ENCODE assay signal across 15 cellular contexts in genomic region chrX:22800806-22801205, GRCh38.
DNase-seq lines count a peak whose midpoint lies in the region; ATAC-seq and TF ChIP-seq lines count a peak whose summit lies in the region.
"Had no signal": no experiment of that assay in that cellular context is flagged by ENCODE, and none has a peak within 500 bp of the region (broad histone marks: within the 10 kb centered on the region; RNA-seq: fewer than 3 reads in every experiment).

No MANE protein-coding gene starts in this region.

- DNase-seq in HK-2 (ENCODE audit: unreplicated experiment) (peak; percentile 6), SK-N-SH (no peak), foreskin fibroblast (peak; percentile 7 to 26), left cardiac atrium (no peak), BE2C (no peak)
- DNase-seq: activated naive CD8-positive, alpha-beta T cell treated with anti-CD3 and anti-CD28 coated beads, Interleukin-2, amount 10 ng/mL, durations not matched to agents 7 days and 5 days; Caco-2; lower lobe of right lung; NCI-H2171 treated with DMSO at 0.1 percent for 48 hours; stimulated activated naive CD8-positive, alpha-beta T cell treated with anti-CD3 and anti-CD28 coated beads, Interleukin-15, amount 100 ng/mL, for 72 hours; T-cell had no signal

- H3K9ac ChIP-seq in SK-N-SH, result no peak overlapping the region

- H3K27ac ChIP-seq in ACC112 (ENCODE audit: low read depth, low read length), result peak overlapping the region; percentile 89
- peak overlapping the region in 1 of 2 experiments; percentile 45; a peak in 1 of 4 replicates for H3K27ac ChIP-seq in SK-N-SH (ENCODE audit: low read depth in 2 of 2, low read length in 1 of 2)
- H3K27ac ChIP-seq: A549, lower lobe of right lung had no signal

- H2AFZ ChIP-seq in ACC112 (ENCODE audit: low read length, unreplicated experiment) (peak overlapping the region; percentile 56), SK-N-SH (ENCODE audit: low read depth) (peak overlapping the region; percentile 10; the same call in 1 of the 2 replicates)

- H3K27me3 ChIP-seq in ACC112 (ENCODE audit: insufficient read depth, low read length) (no peaks in the 10 kb centered on the region), SK-N-SH (ENCODE audit: insufficient read depth) (no peaks in the 10 kb centered on the region), BE2C (no peaks in the 10 kb centered on the region)

- no peak for TF ChIP-seq CTCF in SK-N-SH (IDR thresholded peaks at IDR 0.05)
- no peak for TF ChIP-seq CTCF in foreskin fibroblast (IDR thresholded peaks at IDR 0.05; ENCODE audit: low read depth, low read length)
- TF ChIP-seq CTCF in BE2C (IDR thresholded peaks at IDR 0.05; ENCODE audit: low read depth, low read length), result no peak

- POLR2A ChIA-PET in SK-N-SH (lab: Yijun Ruan, JAX), result no interaction called here

- H3K4me1 ChIP-seq in ACC112 (ENCODE audit: control insufficient read depth, insufficient read depth, low read length, unreplicated experiment) (peaks cover 20% of the 10 kb centered on the region), SK-N-SH (ENCODE audit: control insufficient read depth in 1 of 2, insufficient read depth in 2 of 2, low read depth in 1 of 2, low read length in 1 of 2) (no peaks in the 10 kb centered on the region), BE2C (no peaks in the 10 kb centered on the region)
- H3K4me1 ChIP-seq: A549, Caco-2, lower lobe of right lung had no signal

- no peaks in the 10 kb centered on the region for H4K20me1 ChIP-seq in SK-N-SH (ENCODE audit: insufficient read depth)

- H3K79me2 ChIP-seq in ACC112 (ENCODE audit: control insufficient read depth, insufficient read depth, low read length, unreplicated experiment) (no peaks in the 10 kb centered on the region), SK-N-SH (ENCODE audit: insufficient read depth) (no peaks in the 10 kb centered on the region)

- no peaks in the 10 kb centered on the region for H3K9me3 ChIP-seq in SK-N-SH
- H3K9me3 ChIP-seq in BE2C, result no peaks in the 10 kb centered on the region
- H3K9me3 ChIP-seq: A549, Caco-2, lower lobe of right lung had no signal

- H3K9me2 ChIP-seq in SK-N-SH, result no peaks in the 10 kb centered on the region

- peaks cover 13% of the 10 kb centered on the region for H3F3A ChIP-seq in SK-N-SH (replicated peaks; ENCODE audit: insufficient read depth)

- WGBS in SK-N-SH (ENCODE audit: low lambda C conversion rate), result 0% methylated on average over 1 of the region's 1 CpG

- intact Hi-C loops in left cardiac atrium (cut with DNase I), result no loop called here

- peak overlapping the region; percentile 25; the same call in 1 of the 2 replicates for H3K4me2 ChIP-seq in SK-N-SH

- ATAC-seq in left cardiac atrium (no peak), GM21825 (IDR thresholded peaks at IDR 0.05; ENCODE audit: unreplicated experiment) (no peak), HG03025 (IDR thresholded peaks at IDR 0.05; ENCODE audit: low FRiP score, unreplicated experiment) (no peak)
- ATAC-seq: A549; lower lobe of right lung; stimulated activated naive CD8-positive, alpha-beta T cell treated with anti-CD3 and anti-CD28 coated beads, Interleukin-15, amount 100 ng/mL, for 72 hours; T-cell had no signal

- no peak for TF ChIP-seq EP300 in SK-N-SH (IDR thresholded peaks at IDR 0.05; ENCODE audit: borderline replicate concordance in 1 of 2, low read depth in 1 of 2, low read length in 1 of 2)

- H3K4me3 ChIP-seq in ACC112 (ENCODE audit: low read depth, low read length), result peak overlapping the region; percentile 65
- no peak overlapping the region for H3K4me3 ChIP-seq in SK-N-SH (ENCODE audit: low read depth in 2 of 2, low read length in 1 of 2)
- H3K4me3 ChIP-seq in foreskin fibroblast (ENCODE audit: low read depth in 1 of 2, low read length in 2 of 2), result no peak overlapping the region
- no peak overlapping the region for H3K4me3 ChIP-seq in BE2C (ENCODE audit: low read depth, low read length)
- H3K4me3 ChIP-seq: A549, lower lobe of right lung had no signal

- TF ChIP-seq RAD21 in SK-N-SH (IDR thresholded peaks at IDR 0.05; ENCODE audit: low read length), result no peak

- CTCF ChIA-PET in SK-N-SH (lab: Yijun Ruan, JAX), result no interaction called here

- H3K36me3 ChIP-seq in ACC112 (ENCODE audit: insufficient read depth, low read length) (no peaks in the 10 kb centered on the region), SK-N-SH (replicated peaks in 1 of 2; ENCODE audit: control insufficient read depth in 1 of 2, insufficient read depth in 2 of 2, low read length in 1 of 2) (peaks cover 0 to 5% of the 10 kb centered on the region in 2 experiments), BE2C (no peaks in the 10 kb centered on the region)
- H3K36me3 ChIP-seq: lower lobe of right lung had no signal

TF ChIP-seq in SK-N-SH, 30 proteins besides CTCF, POLR2A, EP300 and RAD21:
- no peak for TF ChIP-seq CHD2 (IDR thresholded peaks at IDR 0.05; ENCODE audit: low read length, partially characterized antibody)
- no peak for TF ChIP-seq NFIC (IDR thresholded peaks at IDR 0.05; ENCODE audit: borderline replicate concordance)
- no peak for TF ChIP-seq PBX3 (IDR thresholded peaks at IDR 0.05)
- no peak for TF ChIP-seq RCOR1 (IDR thresholded peaks at IDR 0.05; ENCODE audit: low read length)

Comparison
In these comparisons a context has a peak if more than half of its experiments do, and no peak if none do; other contexts are left out.
1. DNase-seq: peak in HK-2 (single experiment) and foreskin fibroblast (2 of 2); none in SK-N-SH (single experiment), left cardiac atrium (single experiment) and BE2C (single experiment).